ENCODE assay signal across 9 cellular contexts in the genomic region with DNA sequence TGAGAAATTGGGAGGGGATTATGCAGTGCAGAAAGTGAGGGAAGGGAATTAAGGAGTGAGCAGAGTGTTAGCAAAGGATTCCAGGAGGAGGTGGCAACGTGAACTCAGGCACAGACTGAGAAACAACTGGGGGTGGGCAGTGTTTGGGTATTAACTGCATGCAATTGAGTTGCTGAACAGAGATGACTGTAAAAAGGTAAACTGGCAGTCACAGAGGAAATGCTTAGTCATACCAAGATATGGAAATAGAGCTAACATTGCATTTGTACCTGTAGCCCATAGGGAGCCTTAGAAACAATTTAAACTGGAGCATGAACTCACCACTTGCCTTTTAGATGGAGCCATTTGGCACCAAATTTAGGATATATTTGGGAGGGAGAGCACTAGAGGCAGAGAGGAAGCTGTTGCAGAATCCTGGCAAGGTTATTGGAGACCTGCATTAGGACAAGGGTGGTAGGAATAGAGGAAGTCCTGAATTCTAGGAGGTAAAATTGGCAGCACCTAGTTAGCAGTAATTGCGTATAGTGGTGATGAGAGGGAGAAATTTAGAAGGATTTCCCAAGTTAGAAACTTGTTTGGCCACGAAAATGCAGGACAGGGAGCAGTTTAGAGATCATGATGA.
DNase-seq lines count a peak whose midpoint lies in the region; ATAC-seq and TF ChIP-seq lines count a peak whose summit lies in the region.
"Had no signal": no experiment of that assay in that cellular context is flagged by ENCODE, and none has a peak within 500 bp of the region (broad histone marks: within the 10 kb centered on the region; RNA-seq: fewer than 3 reads in every experiment).

No MANE protein-coding gene starts in this region.

- H3K27ac ChIP-seq in neutrophil (peak overlapping the region; percentile 72), prostate gland (no peak overlapping the region)
- H3K27ac ChIP-seq: cardiac muscle cell had no signal

- intact Hi-C loops in prostate gland (cut with DNase I) = no loop called here

- WGBS in prostate gland = 93% methylated on average over 3 of the region's 3 CpGs

- TF ChIP-seq CTCF in neutrophil (IDR thresholded peaks at IDR 0.05) (no peak), prostate gland (IDR thresholded peaks at IDR 0.05) (no peak)

- H3K4me3 Mint-ChIP-seq in activated T-cell treated with anti-CD3 and anti-CD28 coated beads, Interleukin-2, amount 50 U/mL, for 4 hours = no peak overlapping the region

- no peaks in the 10 kb centered on the region for H3K36me3 Mint-ChIP-seq in activated T-cell treated with anti-CD3 and anti-CD28 coated beads, Interleukin-2, amount 50 U/mL, for 4 hours (ENCODE audit: insufficient read depth)

- no peak for TF ChIP-seq POLR2A in prostate gland (IDR thresholded peaks at IDR 0.05)

- H3K4me1 ChIP-seq in neutrophil (ENCODE audit: control insufficient read depth in 1 of 2, insufficient read depth in 1 of 2, low read depth in 1 of 2, low read length in 1 of 2) (peaks cover 27 to 36% of the 10 kb centered on the region in 2 experiments), prostate gland (replicated peaks) (no peaks in the 10 kb centered on the region)

- H3K27me3 Mint-ChIP-seq in activated T-cell treated with anti-CD3 and anti-CD28 coated beads, Interleukin-2, amount 50 U/mL, for 4 hours (ENCODE audit: low read depth) = no peaks in the 10 kb centered on the region

- DNase-seq in activated T-cell treated with anti-CD3 and anti-CD28 coated beads, Interleukin-2, amount 50 U/mL, for 4 hours = no peak
- DNase-seq in activated T-cell treated with anti-CD3 and anti-CD28 coated beads, Interleukin-2, amount 50 U/mL, for 1 hour = no peak
- DNase-seq in NCI-H69 (lab: John Stamatoyannopoulos, UW) = peak; percentile 26
- no peak for DNase-seq in DMS 273 treated with DMSO at 0.1 percent for 48 hours (lab: John Stamatoyannopoulos, UW)
- no peak for DNase-seq in prostate gland (ENCODE audit: low spot score)
- DNase-seq in HCEC 1CT = no peak

- H3K36me3 ChIP-seq in neutrophil (no peaks in the 10 kb centered on the region), prostate gland (no peaks in the 10 kb centered on the region)
- H3K36me3 ChIP-seq: cardiac muscle cell had no signal

- no peaks in the 10 kb centered on the region for H3K9me3 Mint-ChIP-seq in activated T-cell treated with anti-CD3 and anti-CD28 coated beads, Interleukin-2, amount 50 U/mL, for 4 hours

- peaks cover 8% of the 10 kb centered on the region for H3K4me1 Mint-ChIP-seq in activated T-cell treated with anti-CD3 and anti-CD28 coated beads, Interleukin-2, amount 50 U/mL, for 4 hours (ENCODE audit: low read depth)

- H3K27me3 ChIP-seq in neutrophil (no peaks in the 10 kb centered on the region), prostate gland (replicated peaks; ENCODE audit: insufficient read depth) (no peaks in the 10 kb centered on the region)
- H3K27me3 ChIP-seq: cardiac muscle cell had no signal

- no peak overlapping the region for H3K4me3 ChIP-seq in neutrophil (ENCODE audit: low read depth in 1 of 2, low read length in 1 of 2)
- H3K4me3 ChIP-seq in prostate gland = no peak overlapping the region
- H3K4me3 ChIP-seq: cardiac muscle cell had no signal

- peak; percentile 23 to 73 for ATAC-seq in activated T-cell treated with anti-CD3 and anti-CD28 coated beads, Interleukin-2, amount 50 U/mL, for 4 hours
- ATAC-seq in HG02763 (IDR thresholded peaks at IDR 0.05; ENCODE audit: unreplicated experiment) = peak; percentile 99

- H3K9me3 ChIP-seq in neutrophil (no peaks in the 10 kb centered on the region), prostate gland (no peaks in the 10 kb centered on the region)
